ENCODE assay signal across 17 cellular contexts in the genomic region with DNA sequence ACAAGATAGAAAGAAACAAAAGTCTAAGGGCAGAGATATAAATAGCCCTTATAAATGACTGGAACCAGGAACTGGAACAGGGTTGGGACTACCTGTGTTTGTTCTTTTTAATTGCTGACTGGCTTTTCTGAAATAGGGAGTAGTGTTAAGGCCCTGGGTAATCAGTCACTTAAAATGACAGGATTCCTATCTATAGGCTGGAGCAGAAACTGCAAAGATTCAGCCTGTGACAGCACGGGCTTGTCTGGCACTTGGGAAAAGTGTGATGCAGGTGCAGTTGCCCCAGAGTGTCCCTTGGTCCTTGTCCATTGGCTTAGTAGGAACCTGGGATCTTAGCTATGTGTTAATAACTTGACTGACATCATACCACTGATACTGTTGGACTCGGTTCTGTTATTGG. TPM values are rescaled to one million over a fixed set of nuclear protein-coding genes. Genes with fewer than 3 reads are reported as not detected.
"Had no signal": no experiment of that assay in that cellular context is flagged by ENCODE, and none has a peak within 500 bp of the region (broad histone marks: within the 10 kb centered on the region; RNA-seq: fewer than 3 reads in every experiment).

No MANE protein-coding gene starts in this region.

- H3K4me1 ChIP-seq: left ventricle myocardium inferior, pancreas, tibial nerve, vagina had no signal

- DNase-seq: activated CD4-positive, alpha-beta T cell treated with anti-CD3 and anti-CD28 coated beads for 4 hours; activated CD8-positive, alpha-beta memory T cell treated with anti-CD3 and anti-CD28 coated beads, Interleukin-2, amount 50 U/mL, for 4 hours; activated CD8-positive, alpha-beta T cell treated with anti-CD3 and anti-CD28 coated beads for 36 hours; activated effector memory CD4-positive, alpha-beta T cell treated with anti-CD3 and anti-CD28 coated beads, Interleukin-2, amount 50 U/mL, for 16 hours; activated T-cell treated with anti-CD3 and anti-CD28 coated beads, Interleukin-2, amount 50 U/mL, for 48 hours; kidney; left ventricle myocardium inferior; mesendoderm; pancreas; retina; stimulated activated CD4-positive, alpha-beta T cell treated with anti-CD3 and anti-CD28 coated beads, Interleukin-2, amount 100 ng/mL, for 48 hours; stimulated activated naive B cell treated with anti-CD40 and anti-IgM and Interleukin-4, amounts not matched to agents 10 μg/mL and 1 μg/mL and 100 μg/mL, for 72 hours; T-helper 17 cell had no signal

- H3K27ac ChIP-seq: cardiac muscle cell, left ventricle myocardium inferior, pancreas, tibial nerve, vagina had no signal

- H3K36me3 ChIP-seq: cardiac muscle cell, left ventricle myocardium inferior, pancreas, tibial nerve, vagina had no signal

- H3K27me3 ChIP-seq: cardiac muscle cell, pancreas, tibial nerve, vagina had no signal

- H3K9me3 ChIP-seq: pancreas, tibial nerve, vagina had no signal

- H3K4me3 ChIP-seq: cardiac muscle cell, left ventricle myocardium inferior, pancreas, tibial nerve, vagina had no signal

- ATAC-seq: activated CD8-positive, alpha-beta T cell treated with anti-CD3 and anti-CD28 coated beads for 36 hours; stimulated activated naive B cell treated with anti-CD40 and anti-IgM and Interleukin-4, amounts not matched to agents 10 μg/mL and 1 μg/mL and 100 μg/mL, for 72 hours; T-helper 17 cell; WTC11 had no signal

RNA-seq across cellular contexts. Expression of a gene that starts 14.7 kb away (rescaled TPM):
- total RNA-seq: cardiac muscle cell, vagina had no signal
